Comparison of ENCODE assay signal across 8 cellular contexts in genomic region chr12:57726151-57726883, GRCh38. TPM values are rescaled to one million over a fixed set of nuclear protein-coding genes. Genes with fewer than 3 reads are reported as not detected.
DNase-seq lines count a peak whose midpoint lies in the region; ATAC-seq and TF ChIP-seq lines count a peak whose summit lies in the region.

No MANE protein-coding gene starts in this region.

- H2BK12ac ChIP-seq in H9 (ENCODE audit: insufficient read length, low read depth, low read length), result no peak overlapping the region

- H3K36me3 ChIP-seq in right atrium auricular region, result peaks cover 4% of the 10 kb centered on the region
- no peaks in the 10 kb centered on the region for H3K36me3 ChIP-seq in HAP-1 (replicated peaks)

- H3K79me1 ChIP-seq in H9 (ENCODE audit: insufficient read depth, low read depth, low read length, poor library complexity, severe bottlenecking), result no peaks in the 10 kb centered on the region

- peak overlapping the region; percentile 49 to 63 for H3K4me3 ChIP-seq in right atrium auricular region
- no peak overlapping the region for H3K4me3 ChIP-seq in HAP-1

- H3K23ac ChIP-seq in H9 (ENCODE audit: insufficient read length, low read depth, low read length), result no peak overlapping the region

- H3K56ac ChIP-seq in H9 (ENCODE audit: insufficient read length, low read depth, low read length), result no peak overlapping the region

- H3K4me1 ChIP-seq in H9 (ENCODE audit: insufficient read depth, low read length) (no peaks in the 10 kb centered on the region; the same call in 1 of the 2 replicates), right atrium auricular region (peaks cover 0 to 25% of the 10 kb centered on the region in 2 donors), HAP-1 (no peaks in the 10 kb centered on the region)

- H3K23me2 ChIP-seq in H9 (ENCODE audit: insufficient read length, low read depth, low read length, poor library complexity, severe bottlenecking), result peaks cover 14% of the 10 kb centered on the region

- no peak overlapping the region for H3K4ac ChIP-seq in H9 (ENCODE audit: low read depth, low read length)

- no peak overlapping the region for H3K18ac ChIP-seq in H9 (ENCODE audit: insufficient read length, low read depth, low read length)

- intact Hi-C loops in posterior vena cava (cut with DNase I), result no loop called here

- H3K9me3 ChIP-seq in H9 (ENCODE audit: control insufficient read depth, low read depth, low read length), result no peaks in the 10 kb centered on the region
- no peaks in the 10 kb centered on the region for H3K9me3 ChIP-seq in right atrium auricular region
- H3K9me3 ChIP-seq in HAP-1, result no peaks in the 10 kb centered on the region

- H4K8ac ChIP-seq in H9 (replicated peaks; ENCODE audit: insufficient read length, low read depth, low read length), result no peak overlapping the region

- no peak overlapping the region for H3K9ac ChIP-seq in H9 (ENCODE audit: extremely low read depth, insufficient read length, low read length)

- no peak overlapping the region for H2BK120ac ChIP-seq in H9 (ENCODE audit: low read depth, low read length, poor library complexity, severe bottlenecking)

- no peak for ATAC-seq in HG02938 (IDR thresholded peaks at IDR 0.05; ENCODE audit: unreplicated experiment)

- H3K27me3 ChIP-seq in H9 (ENCODE audit: insufficient read depth, low read length) (peaks cover 20% of the 10 kb centered on the region; the same call in 1 of the 2 replicates), right atrium auricular region (no peaks in the 10 kb centered on the region), HAP-1 (ENCODE audit: low read depth) (no peaks in the 10 kb centered on the region)

- H3K4me1 Mint-ChIP-seq in H9, result peaks cover 12 to 17% of the 10 kb centered on the region in 2 experiments

- H3K27ac ChIP-seq in H9 (ENCODE audit: insufficient read length, low read depth, low read length) (no peak overlapping the region), angular gyrus (ENCODE audit: low read depth, low read length) (peak overlapping the region; percentile 26), right atrium auricular region (peak overlapping the region; percentile 41 to 64)

- peak overlapping the region; percentile 96 for H3K4me2 ChIP-seq in H9 (ENCODE audit: insufficient read depth, insufficient read length, low read length)

- peaks cover 0 to 6% (median 2%) of the 10 kb centered on the region in 3 experiments; a peak in 3 of 7 replicates for H3K36me3 Mint-ChIP-seq in H9 (ENCODE audit: insufficient read depth in 1 of 3, low read depth in 3 of 3)

- no peak overlapping the region for H2BK20ac ChIP-seq in H9 (ENCODE audit: low read depth, low read length, poor library complexity, severe bottlenecking)

- TF ChIP-seq CTCF in H9 (conservative IDR thresholded peaks at IDR 0.05), result peak; percentile 90
- TF ChIP-seq CTCF in right atrium auricular region (IDR thresholded peaks at IDR 0.05), result peak; percentile 48 to 73

- peak overlapping the region; percentile 78 to 92 for H3K4me3 Mint-ChIP-seq in H9

- peaks cover 80% of the 10 kb centered on the region for H3K27me3 Mint-ChIP-seq in H9 (ENCODE audit: low read depth)

- H3T11ph ChIP-seq in H9 (ENCODE audit: low read length), result no peak overlapping the region

- no peak overlapping the region for H4K5ac ChIP-seq in H9 (ENCODE audit: insufficient read length, low read depth, low read length)

- H4K91ac ChIP-seq in H9 (ENCODE audit: insufficient read length, low read depth, low read length), result no peak overlapping the region

- H3K14ac ChIP-seq in H9 (ENCODE audit: insufficient read depth, low read length), result no peak overlapping the region

- no peak overlapping the region for H2BK5ac ChIP-seq in H9 (ENCODE audit: insufficient read length, low read length)

- peak; percentile 66 for DNase-seq in Ammon's horn (ENCODE audit: low spot score)
- DNase-seq in H9, result peak; percentile 93
- peak; percentile 83 for DNase-seq in NCI-H510A (lab: John Stamatoyannopoulos, UW)
- DNase-seq in right atrium auricular region (ENCODE audit: low spot score), result peak; percentile 70
- peak; percentile 94 for DNase-seq in posterior vena cava (ENCODE audit: low spot score)
- no peak for DNase-seq in HAP-1 (ENCODE audit: low spot score in 2 of 2)

- no peak overlapping the region for H2AFZ ChIP-seq in H9 (ENCODE audit: low read length)

- H3K27ac Mint-ChIP-seq in H9, result no peak overlapping the region; a peak in 1 of 7 replicates

- H4K20me1 ChIP-seq in H9 (ENCODE audit: control insufficient read depth, insufficient read depth, insufficient read length), result no peaks in the 10 kb centered on the region

- no peaks in the 10 kb centered on the region for H3K79me2 ChIP-seq in H9 (ENCODE audit: insufficient read depth, low read length)

- no peak overlapping the region for H2AK5ac ChIP-seq in H9 (ENCODE audit: insufficient read length, low read length)

- no peaks in the 10 kb centered on the region; a peak in 1 of 5 replicates for H3K9me3 Mint-ChIP-seq in H9

- no CpG with 5 or more reads among the region's 79 CpGs for WGBS in H9 (ENCODE audit: extremely low coverage, insufficient read length, low lambda C conversion rate)

- H2BK15ac ChIP-seq in H9 (ENCODE audit: low read depth, low read length), result no peak overlapping the region; the same call in 1 of the 2 replicates

- in situ Hi-C loops in HAP-1 (cut with MboI; ENCODE audit: low sequenced_read_pairs), result no loop called here

RNA-seq across cellular contexts. Expression of gene AGAP2, which starts 12.2 kb away (rescaled TPM):
- total RNA-seq in H9 (2021), result 4.6 and 5.3 TPM in 2 replicates
- 1 to 10 TPM in 1 of 2 donors, under 1 TPM in 1; 0.75 to 4.8 TPM for total RNA-seq in right atrium auricular region
- total RNA-seq in posterior vena cava, result 1 to 10 TPM; 1.8 to 2.2 TPM

RNA-seq across cellular contexts. Expression of gene TSPAN31, which starts 18.5 kb away (rescaled TPM):
- total RNA-seq in H9 (2021) (18.8 and 20.0 TPM in 2 replicates), right atrium auricular region (10 to 100 TPM; 50.3 to 59.6 TPM), posterior vena cava (10 to 100 TPM; 20.1 to 26.3 TPM)

RNA-seq across cellular contexts. Expression of gene CDK4, which starts 25.8 kb away (rescaled TPM):
- total RNA-seq in H9 (2021), result 217 and 218 TPM in 2 replicates
- total RNA-seq in right atrium auricular region, result 10 to 100 TPM; 32.1 to 59.7 TPM
- 10 to 100 TPM; 65.3 to 66.0 TPM for total RNA-seq in posterior vena cava

RNA-seq across cellular contexts. Expression of gene MARCHF9, which starts 28.6 kb away (rescaled TPM):
- total RNA-seq in H9 (2021) (20.5 and 20.9 TPM in 2 replicates), right atrium auricular region (10 to 100 TPM in 1 of 2 donors, 1 to 10 TPM in 1; 8.4 to 11.6 TPM), posterior vena cava (1 to 10 TPM; 7.4 to 9.4 TPM)

RNA-seq across cellular contexts. Expression of gene OS9, which starts 32.4 kb away (rescaled TPM):
- total RNA-seq in H9 (2021) (111 and 112 TPM in 2 replicates), right atrium auricular region (100 to 1,000 TPM; 161 to 173 TPM), posterior vena cava (100 to 1,000 TPM; 186 to 279 TPM)

Comparison
In these comparisons a context has a peak if more than half of its experiments do, and no peak if none do; other contexts are left out.
1. DNase-seq: peak in Ammon's horn (single experiment), H9 (single experiment), NCI-H510A (single experiment), right atrium auricular region (single experiment) and posterior vena cava (single experiment); none in HAP-1 (0 of 2).